In genomic region chr2:182448371-182448770, GRCh38 we compare ENCODE assay signal across 1 cellular context.
TF ChIP-seq lines count a peak whose summit lies in the region.

No MANE protein-coding gene starts in this region.

TF ChIP-seq in IMR-90, 13 proteins besides CTCF, POLR2A, EP300 and RAD21 (continued from another document):
- TF ChIP-seq MAZ (IDR thresholded peaks at IDR 0.05; ENCODE audit: borderline replicate concordance, low read depth, low read length) (no peak), FOS (IDR thresholded peaks at IDR 0.05; ENCODE audit: low read depth, low read length) (no peak), CEBPB (IDR thresholded peaks at IDR 0.05; ENCODE audit: low read depth, low read length) (no peak), BHLHE40 (IDR thresholded peaks at IDR 0.05; ENCODE audit: low read depth, low read length) (no peak), MAFK (IDR thresholded peaks at IDR 0.05; ENCODE audit: low read depth, low read length) (no peak), SMC3 (IDR thresholded peaks at IDR 0.05; ENCODE audit: low read depth, low read length) (no peak), NFE2L2 (IDR thresholded peaks at IDR 0.05; ENCODE audit: low read depth, low read length) (no peak), MXI1 (IDR thresholded peaks at IDR 0.05; ENCODE audit: borderline replicate concordance, low read depth, low read length) (no peak)
- TF ChIP-seq, protein P1, sequence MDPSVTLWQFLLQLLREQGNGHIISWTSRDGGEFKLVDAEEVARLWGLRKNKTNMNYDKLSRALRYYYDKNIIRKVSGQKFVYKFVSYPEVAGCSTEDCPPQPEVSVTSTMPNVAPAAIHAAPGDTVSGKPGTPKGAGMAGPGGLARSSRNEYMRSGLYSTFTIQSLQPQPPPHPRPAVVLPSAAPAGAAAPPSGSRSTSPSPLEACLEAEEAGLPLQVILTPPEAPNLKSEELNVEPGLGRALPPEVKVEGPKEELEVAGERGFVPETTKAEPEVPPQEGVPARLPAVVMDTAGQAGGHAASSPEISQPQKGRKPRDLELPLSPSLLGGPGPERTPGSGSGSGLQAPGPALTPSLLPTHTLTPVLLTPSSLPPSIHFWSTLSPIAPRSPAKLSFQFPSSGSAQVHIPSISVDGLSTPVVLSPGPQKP (IDR thresholded peaks at IDR 0.05; ENCODE audit: borderline replicate concordance, low read depth, low read length): no peak
TF ChIP-seq in IMR-90: peak in this region for 0.
